In the genomic region with DNA sequence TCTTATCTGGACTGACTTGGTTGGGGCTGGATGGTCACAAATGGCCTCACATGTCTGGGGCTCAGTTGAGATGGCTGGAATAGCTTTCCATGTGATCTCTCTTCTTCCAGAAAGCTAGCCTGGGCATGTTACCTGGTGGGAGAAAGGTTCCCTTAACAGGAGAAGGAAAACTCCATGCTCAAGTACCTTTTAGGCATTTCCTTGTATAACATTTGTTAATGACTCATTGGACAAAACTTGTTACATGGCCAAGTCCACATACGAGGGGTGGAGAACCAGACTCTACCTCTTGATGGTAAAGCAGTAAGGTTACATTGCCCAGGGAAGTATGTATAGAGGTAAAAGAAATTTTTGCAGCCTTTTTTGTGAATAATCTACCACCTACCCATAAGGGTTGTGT, we compare ENCODE assay signal across 18 cellular contexts.
DNase-seq lines count a peak whose midpoint lies in the region; ATAC-seq and TF ChIP-seq lines count a peak whose summit lies in the region.
"Had no signal": no experiment of that assay in that cellular context is flagged by ENCODE, and none has a peak within 500 bp of the region (broad histone marks: within the 10 kb centered on the region; RNA-seq: fewer than 3 reads in every experiment).

No MANE protein-coding gene starts in this region.

- POLR2A ChIA-PET in IMR-90 (lab: Charles Lee; ENCODE audit: unreplicated experiment): no interaction called here
- POLR2A ChIA-PET in RWPE1 (lab: Yijun Ruan, JAX; ENCODE audit: low non-redundant PET): no interaction called here

- no peak overlapping the region for H2AFZ ChIP-seq in IMR-90 (replicated peaks; ENCODE audit: low read length, poor library complexity)
- H2AFZ ChIP-seq in osteoblast (ENCODE audit: low read length): peak overlapping the region; percentile 5

- H2BK5ac ChIP-seq in IMR-90 (ENCODE audit: low read depth, low read length, poor library complexity, severe bottlenecking): no peak overlapping the region

- H3K4me1 ChIP-seq in IMR-90 (ENCODE audit: control insufficient read depth, insufficient read depth, low read length) (peaks cover under 1% of the 10 kb centered on the region; the same call in 1 of the 2 replicates), foreskin keratinocyte (peaks cover 9% of the 10 kb centered on the region), osteoblast (ENCODE audit: insufficient read depth, low read length) (no peaks in the 10 kb centered on the region)
- H3K4me1 ChIP-seq: BE2C had no signal

- TF ChIP-seq CTCF in IMR-90 (conservative IDR thresholded peaks at IDR 0.05; ENCODE audit: low read depth, low read length) (no peak), RWPE1 (conservative IDR thresholded peaks at IDR 0.05; ENCODE audit: low read depth) (no peak), foreskin keratinocyte (conservative IDR thresholded peaks at IDR 0.05) (no peak), osteoblast (IDR thresholded peaks at IDR 0.05; ENCODE audit: extremely low read depth, low read depth, low read length) (no peak)

- peaks cover 3% of the 10 kb centered on the region for H3K9me3 ChIP-seq in IMR-90 (ENCODE audit: control insufficient read depth, insufficient read depth, low read length)
- H3K9me3 ChIP-seq in osteoblast (ENCODE audit: low read depth, low read length): peaks cover 6% of the 10 kb centered on the region
- H3K9me3 ChIP-seq: BE2C had no signal

- H3K36me3 ChIP-seq in IMR-90 (ENCODE audit: control insufficient read depth, insufficient read depth, low read length) (no peaks in the 10 kb centered on the region), osteoblast (ENCODE audit: insufficient read depth, low read length) (no peaks in the 10 kb centered on the region)
- H3K36me3 ChIP-seq: BE2C had no signal

- no peaks in the 10 kb centered on the region for H3K79me1 ChIP-seq in IMR-90 (ENCODE audit: low read depth in 1 of 2, low read length in 2 of 2)

- intact Hi-C loops in IMR-90 (cut with micrococcal nuclease): no loop called here

- no peak for TF ChIP-seq POLR2A in IMR-90 (IDR thresholded peaks at IDR 0.05; ENCODE audit: low read depth, low read length)

- no peaks in the 10 kb centered on the region for H3K27me3 ChIP-seq in IMR-90 (ENCODE audit: control insufficient read depth, insufficient read depth, low read length)
- no peaks in the 10 kb centered on the region for H3K27me3 ChIP-seq in foreskin keratinocyte
- H3K27me3 ChIP-seq in osteoblast (ENCODE audit: insufficient read depth, low read length): no peaks in the 10 kb centered on the region
- H3K27me3 ChIP-seq: BE2C had no signal

- no peak overlapping the region for H3K56ac ChIP-seq in IMR-90 (ENCODE audit: extremely low read depth, insufficient read depth, low read length)

- no peak overlapping the region for H2BK120ac ChIP-seq in IMR-90 (ENCODE audit: low read depth, low read length)

- no peak overlapping the region for H3K9ac ChIP-seq in IMR-90 (ENCODE audit: low read depth, low read length)

- H2AK5ac ChIP-seq in IMR-90 (ENCODE audit: low read depth, low read length): peak overlapping the region; percentile 54; the same call in 1 of the 2 replicates

- CTCF ChIA-PET in IMR-90 (lab: Yijun Ruan, JAX): no interaction called here
- CTCF ChIA-PET in RWPE1 (lab: Yijun Ruan, JAX): no interaction called here

- H3K27ac ChIP-seq in IMR-90 (ENCODE audit: insufficient read depth, low read length): no peak overlapping the region
- no peak overlapping the region for H3K27ac ChIP-seq in RWPE1
- H3K27ac ChIP-seq in foreskin keratinocyte: no peak overlapping the region
- no peak overlapping the region for H3K27ac ChIP-seq in osteoblast (ENCODE audit: low read depth, low read length)
- H3K27ac ChIP-seq: SK-N-MC had no signal

- no peak overlapping the region for H4K5ac ChIP-seq in IMR-90 (ENCODE audit: low read depth, low read length)

- H3K4ac ChIP-seq in IMR-90 (ENCODE audit: low read depth, low read length): 0 out of 2 replicates have a peak overlapping the region, but pooled peaks have one; percentile 35

- H3K14ac ChIP-seq in IMR-90 (replicated peaks; ENCODE audit: low read depth, low read length): 0 out of 2 replicates have a peak overlapping the region, but pooled peaks have one; percentile 45

- no peak overlapping the region for H2AK9ac ChIP-seq in IMR-90 (replicated peaks; ENCODE audit: low read depth, low read length, poor library complexity)

- BruUV-seq in IMR-90 (replicated peaks; lab: Mats Ljungman, UMichigan): no TSS peak

- no peak overlapping the region for H2BK20ac ChIP-seq in IMR-90 (ENCODE audit: low read depth, low read length)

- no peak overlapping the region for H4K8ac ChIP-seq in IMR-90 (ENCODE audit: low read depth in 2 of 2, low read length in 2 of 2)

- H4K20me1 ChIP-seq in IMR-90 (ENCODE audit: insufficient read depth, low read length) (no peaks in the 10 kb centered on the region), osteoblast (ENCODE audit: insufficient read depth, low read length) (no peaks in the 10 kb centered on the region)

- TF ChIP-seq RAD21 in IMR-90 (IDR thresholded peaks at IDR 0.05; ENCODE audit: low read length): no peak

- H3K4me3 ChIP-seq in IMR-90 (ENCODE audit: insufficient read depth, low read depth, low read length) (no peak overlapping the region), osteoblast (ENCODE audit: insufficient read depth, low read length) (no peak overlapping the region)
- H3K4me3 ChIP-seq: GM12878, SK-N-MC had no signal

- H3K9me1 ChIP-seq in IMR-90 (ENCODE audit: insufficient read depth, low read length): peaks cover 3% of the 10 kb centered on the region; the same call in 1 of the 2 replicates

- in situ Hi-C loops in IMR-90 (cut with MboI; ENCODE audit: low sequenced_read_pairs): no loop called here

- dilution Hi-C loops in IMR-90 (cut with HindIII; ENCODE audit: low sequenced_read_pairs, unreplicated experiment): no loop called here

- H3K79me2 ChIP-seq in osteoblast (ENCODE audit: insufficient read depth, low read length): no peaks in the 10 kb centered on the region

- no peak overlapping the region for H4K91ac ChIP-seq in IMR-90 (ENCODE audit: insufficient read depth, low read depth, low read length)

- ATAC-seq in IMR-90 (ENCODE audit: low read depth) (no peak), foreskin keratinocyte (peak; percentile 88), HG03039 (IDR thresholded peaks at IDR 0.05; ENCODE audit: unreplicated experiment) (no peak), GM19455 (IDR thresholded peaks at IDR 0.05; ENCODE audit: unreplicated experiment) (no peak)
- ATAC-seq: GM12878 had no signal

- H3K4me2 ChIP-seq in IMR-90 (ENCODE audit: low read depth, low read length) (no peak overlapping the region), osteoblast (ENCODE audit: insufficient read depth, low read length) (no peak overlapping the region)

- no peak for DNase-seq in IMR-90
- peak; percentile 46 for DNase-seq in RWPE1 (ENCODE audit: low spot score)
- peak; percentile 79 to 90 for DNase-seq in foreskin keratinocyte
- no peak for DNase-seq in osteoblast (ENCODE audit: insufficient read length, low spot score, missing footprints)
- DNase-seq in C1 segment of cervical spinal cord (lab: John Stamatoyannopoulos, UW): no peak
- DNase-seq: BE2C; CD4-positive, alpha-beta memory T cell; DND-41; Karpas-422; NCI-H1417; NCI-H187 treated with DMSO at 0.1 percent for 48 hours; NCI-H2171 treated with DMSO at 0.1 percent for 48 hours; NCI-H748 treated with DMSO at 0.1 percent for 48 hours; Right ventricle myocardium superior had no signal

- no peak overlapping the region for H3K23ac ChIP-seq in IMR-90 (ENCODE audit: low read depth, low read length)

- no peak overlapping the region for H2BK15ac ChIP-seq in IMR-90 (ENCODE audit: low read depth, low read length)

- no peak overlapping the region; the same call in 1 of the 2 replicates for H3K18ac ChIP-seq in IMR-90 (ENCODE audit: low read depth, low read length)

- no CpG with 5 or more reads among the region's 1 CpG for WGBS in IMR-90 (ENCODE audit: extremely low coverage in 2 of 2, insufficient read length in 1 of 2), 2 experiments

TF ChIP-seq in IMR-90, 13 proteins besides CTCF, POLR2A, EP300 and RAD21:
- no peak for TF ChIP-seq MXI1 (IDR thresholded peaks at IDR 0.05; ENCODE audit: borderline replicate concordance, low read depth, low read length)
- TF ChIP-seq MAFK (IDR thresholded peaks at IDR 0.05; ENCODE audit: low read depth, low read length): no peak
- TF ChIP-seq USF2 (IDR thresholded peaks at IDR 0.05; ENCODE audit: low read depth, low read length): no peak
- TF ChIP-seq MAZ (IDR thresholded peaks at IDR 0.05; ENCODE audit: borderline replicate concordance, low read depth, low read length): no peak
- no peak for TF ChIP-seq NFE2L2 (IDR thresholded peaks at IDR 0.05; ENCODE audit: low read depth, low read length)
- TF ChIP-seq CHD1 (IDR thresholded peaks at IDR 0.05; ENCODE audit: low read depth, low read length): no peak
- no peak for TF ChIP-seq FOS (IDR thresholded peaks at IDR 0.05; ENCODE audit: low read depth, low read length)
- TF ChIP-seq RFX5 (IDR thresholded peaks at IDR 0.05; ENCODE audit: low read depth, low read length): no peak
- TF ChIP-seq BHLHE40 (IDR thresholded peaks at IDR 0.05; ENCODE audit: low read depth, low read length): no peak
- no peak for TF ChIP-seq CEBPB (IDR thresholded peaks at IDR 0.05; ENCODE audit: low read depth, low read length)
- no peak for TF ChIP-seq SMC3 (IDR thresholded peaks at IDR 0.05; ENCODE audit: low read depth, low read length)
- no peak for TF ChIP-seq ELK1 (IDR thresholded peaks at IDR 0.05; ENCODE audit: borderline replicate concordance, low read depth, low read length)
- TF ChIP-seq RCOR1 (IDR thresholded peaks at IDR 0.05; ENCODE audit: insufficient replicate concordance, low read length): no peak

Comparison
In these comparisons a context has a peak if more than half of its experiments do, and no peak if none do; other contexts are left out.
1. DNase-seq: peak in RWPE1 (single experiment) and foreskin keratinocyte (2 of 2); none in IMR-90 (single experiment), osteoblast (single experiment) and C1 segment of cervical spinal cord (0 of 14).